In the genomic region with DNA sequence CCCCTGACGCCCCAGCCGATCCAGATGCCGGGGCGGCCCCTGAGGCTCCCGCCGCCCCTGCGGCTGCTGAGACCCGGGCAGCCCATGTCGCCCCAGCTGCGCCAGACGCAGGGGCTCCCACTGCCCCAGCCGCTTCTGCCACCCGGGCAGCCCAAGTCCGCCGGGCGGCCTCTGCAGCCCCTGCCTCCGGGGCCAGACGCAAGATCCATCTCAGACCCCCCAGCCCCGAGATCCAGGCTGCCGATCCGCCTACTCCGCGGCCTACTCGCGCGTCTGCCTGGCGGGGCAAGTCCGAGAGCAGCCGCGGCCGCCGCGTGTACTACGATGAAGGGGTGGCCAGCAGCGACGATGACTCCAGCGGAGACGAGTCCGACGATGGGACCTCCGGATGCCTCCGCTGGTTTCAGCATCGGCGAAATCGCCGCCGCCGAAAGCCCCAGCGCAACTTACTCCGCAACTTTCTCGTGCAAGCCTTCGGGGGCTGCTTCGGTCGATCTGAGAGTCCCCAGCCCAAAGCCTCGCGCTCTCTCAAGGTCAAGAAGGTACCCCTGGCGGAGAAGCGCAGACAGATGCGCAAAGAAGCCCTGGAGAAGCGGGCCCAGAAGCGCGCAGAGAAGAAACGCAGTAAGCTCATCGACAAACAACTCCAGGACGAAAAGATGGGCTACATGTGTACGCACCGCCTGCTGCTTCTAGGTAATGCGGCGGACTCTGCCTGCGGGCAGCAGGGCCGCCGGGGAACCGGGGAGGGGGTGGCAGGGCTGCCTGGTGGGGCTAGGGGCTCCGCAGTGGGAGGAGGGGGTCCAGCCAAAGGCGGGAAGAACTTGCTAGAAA, we compare ENCODE assay signal across 9 cellular contexts. TPM values are rescaled to one million over a fixed set of nuclear protein-coding genes. Genes with fewer than 3 reads are reported as not detected.
DNase-seq lines count a peak whose midpoint lies in the region; ATAC-seq, FAIRE-seq and TF ChIP-seq lines count a peak whose summit lies in the region.
"Had no signal": no experiment of that assay in that cellular context is flagged by ENCODE, and none has a peak within 500 bp of the region (broad histone marks: within the 10 kb centered on the region; RNA-seq: fewer than 3 reads in every experiment).

No MANE protein-coding gene starts in this region.

- no peak overlapping the region for H3K27ac Mint-ChIP-seq in activated naive CD4-positive, alpha-beta T cell treated with anti-CD3 and anti-CD28 coated beads for 36 hours
- no peak overlapping the region for H3K27ac Mint-ChIP-seq in activated naive CD4-positive, alpha-beta T cell treated with anti-CD3 and anti-CD28 coated beads, Interleukin-2, amount 10 ng/mL, durations not matched to agents 7 days and 5 days

- ATAC-seq in GM12878 (no peak), lower lobe of right lung (no peak), GM19397 (IDR thresholded peaks at IDR 0.05; ENCODE audit: unreplicated experiment) (no peak)

- H3K4me3 Mint-ChIP-seq in activated naive CD4-positive, alpha-beta T cell treated with anti-CD3 and anti-CD28 coated beads for 36 hours, result peak overlapping the region; percentile 18
- H3K4me3 Mint-ChIP-seq in activated naive CD4-positive, alpha-beta T cell treated with anti-CD3 and anti-CD28 coated beads, Interleukin-2, amount 10 ng/mL, durations not matched to agents 7 days and 5 days, result no peak overlapping the region

- no peaks in the 10 kb centered on the region for H4K20me1 ChIP-seq in GM12878 (ENCODE audit: control insufficient read depth, insufficient read depth)

- no peak for TF ChIP-seq CTCF in GM12878 (IDR thresholded peaks at IDR 0.05 in 2 of 3, conservative IDR thresholded peaks at IDR 0.05 in 1 of 3; ENCODE audit: control insufficient read depth in 2 of 3, extremely low read depth in 1 of 3, insufficient read depth in 1 of 3, low read depth in 3 of 3, low read length in 3 of 3)
- TF ChIP-seq CTCF in lower lobe of right lung (IDR thresholded peaks at IDR 0.05), result no peak
- no peak for TF ChIP-seq CTCF in suprapubic skin (IDR thresholded peaks at IDR 0.05)

- TF ChIP-seq EP300 in GM12878 (IDR thresholded peaks at IDR 0.05; ENCODE audit: borderline replicate concordance in 1 of 2, control insufficient read depth in 1 of 2, low read depth in 2 of 2, low read length in 2 of 2) (no peak), suprapubic skin (IDR thresholded peaks at IDR 0.05) (no peak)

- H3K27me3 ChIP-seq in GM12878 (replicated peaks in 1 of 2; ENCODE audit: control insufficient read depth in 2 of 2, insufficient read depth in 2 of 2, low read length in 1 of 2) (peaks cover 0 to 3% of the 10 kb centered on the region in 2 experiments; a peak in 3 of 4 replicates), lower lobe of right lung (ENCODE audit: low read depth) (peaks cover 90% of the 10 kb centered on the region), suprapubic skin (peaks cover 65% of the 10 kb centered on the region)

- intact Hi-C loops in activated naive CD4-positive, alpha-beta T cell treated with anti-CD3 and anti-CD28 coated beads for 36 hours (cut with micrococcal nuclease), result loop anchor here (5.0 kb wide), 2 partner anchors 373 to 618 kb away; no protein-coding TSS in a partner anchor
- intact Hi-C loops in GM12878 (cut with micrococcal nuclease; ENCODE audit: unreplicated experiment) (loop anchor here (5.0 kb wide), 2 partner anchors 203 to 618 kb away; a partner anchor contains a TSS), lower lobe of right lung (cut with DNase I) (no loop called here)

- no peaks in the 10 kb centered on the region for H3K9me3 Mint-ChIP-seq in activated naive CD4-positive, alpha-beta T cell treated with anti-CD3 and anti-CD28 coated beads for 36 hours
- no peaks in the 10 kb centered on the region for H3K9me3 Mint-ChIP-seq in activated naive CD4-positive, alpha-beta T cell treated with anti-CD3 and anti-CD28 coated beads, Interleukin-2, amount 10 ng/mL, durations not matched to agents 7 days and 5 days

- no TSS peak for BruUV-seq in GM12878 (replicated peaks; lab: Mats Ljungman, UMichigan)

- no peaks in the 10 kb centered on the region for H3K36me3 Mint-ChIP-seq in activated naive CD4-positive, alpha-beta T cell treated with anti-CD3 and anti-CD28 coated beads for 36 hours (ENCODE audit: low read depth)
- H3K36me3 Mint-ChIP-seq in activated naive CD4-positive, alpha-beta T cell treated with anti-CD3 and anti-CD28 coated beads, Interleukin-2, amount 10 ng/mL, durations not matched to agents 7 days and 5 days, result no peaks in the 10 kb centered on the region

- H3K4me2 ChIP-seq in GM12878 (ENCODE audit: control insufficient read depth, insufficient read depth), result no peak overlapping the region

- FAIRE-seq in GM12878 (lab: Jason Lieb, UNC) (no peak), H54 (lab: Jason Lieb, UNC) (no peak)

- H3K4me3 ChIP-seq in GM12878 (no peak overlapping the region), lower lobe of right lung (peak overlapping the region; percentile 27), suprapubic skin (peak overlapping the region; percentile 39)

- H3K36me3 ChIP-seq in GM12878 (ENCODE audit: control insufficient read depth in 2 of 2, insufficient read depth in 2 of 2, low read length in 1 of 2) (no peaks in the 10 kb centered on the region), lower lobe of right lung (no peaks in the 10 kb centered on the region), suprapubic skin (no peaks in the 10 kb centered on the region)

- no peak for DNase-seq in activated naive CD4-positive, alpha-beta T cell treated with anti-CD3 and anti-CD28 coated beads for 36 hours
- no peak for DNase-seq in activated naive CD4-positive, alpha-beta T cell treated with anti-CD3 and anti-CD28 coated beads, Interleukin-2, amount 10 ng/mL, durations not matched to agents 7 days and 5 days
- DNase-seq in GM12878 (ENCODE audit: low read depth, low spot score) (no peak), lower lobe of right lung (no peak), suprapubic skin (ENCODE audit: low spot score in 2 of 2) (no peak), H54 (ENCODE audit: insufficient read length, low spot score) (no peak), GDM1 (lab: John Stamatoyannopoulos, UW) (no peak)
- DNase-seq: NCI-H2029 had no signal

- RAD21 ChIA-PET in GM12878 (lab: Charles Lee; ENCODE audit: unreplicated experiment), result no interaction called here

- CTCF ChIA-PET in activated naive CD4-positive, alpha-beta T cell treated with anti-CD3 and anti-CD28 coated beads for 36 hours (lab: Charles Lee), result no interaction called here
- CTCF ChIA-PET in activated naive CD4-positive, alpha-beta T cell treated with anti-CD3 and anti-CD28 coated beads, Interleukin-2, amount 10 ng/mL, durations not matched to agents 7 days and 5 days (lab: Charles Lee), result no interaction called here
- CTCF ChIA-PET in GM12878 (lab: Yijun Ruan, JAX), result interaction anchor here (1.0 kb wide), 1 partner anchor 15 kb away, joined by 3 read pairs; no protein-coding TSS in a partner anchor

- SMC1A ChIA-PET in GM12878 (lab: Charles Lee; ENCODE audit: uncharacterized antibody, unreplicated experiment), result no interaction called here

- H3K9me3 ChIP-seq in GM12878 (replicated peaks; ENCODE audit: control insufficient read depth, insufficient read depth, low read length) (no peaks in the 10 kb centered on the region; the same call in 2 of the 3 replicates), lower lobe of right lung (no peaks in the 10 kb centered on the region), suprapubic skin (no peaks in the 10 kb centered on the region)

- H3K4me1 Mint-ChIP-seq in activated naive CD4-positive, alpha-beta T cell treated with anti-CD3 and anti-CD28 coated beads for 36 hours (ENCODE audit: low read depth), result peaks cover 11% of the 10 kb centered on the region
- H3K4me1 Mint-ChIP-seq in activated naive CD4-positive, alpha-beta T cell treated with anti-CD3 and anti-CD28 coated beads, Interleukin-2, amount 10 ng/mL, durations not matched to agents 7 days and 5 days, result peaks cover 35% of the 10 kb centered on the region

- H2AFZ ChIP-seq in GM12878 (ENCODE audit: control insufficient read depth, low read depth, low read length), result no peak overlapping the region

- H3K79me2 ChIP-seq in GM12878 (ENCODE audit: control insufficient read depth, insufficient read depth, low read length), result peaks cover 7% of the 10 kb centered on the region

- H3K4me1 ChIP-seq in GM12878 (ENCODE audit: control insufficient read depth, insufficient read depth, low read length) (0 out of 2 replicates have a peak, but pooled peaks cover 3% of the 10 kb centered on the region), lower lobe of right lung (peaks cover 25% of the 10 kb centered on the region), suprapubic skin (peaks cover 29% of the 10 kb centered on the region)

- TF ChIP-seq POLR2A in GM12878 (IDR thresholded peaks at IDR 0.05; ENCODE audit: low read depth, low read length), result no peak
- no peak for TF ChIP-seq POLR2A in suprapubic skin (IDR thresholded peaks at IDR 0.05)
- no peak for TF ChIP-seq POLR2A in H54 (IDR thresholded peaks at IDR 0.05; ENCODE audit: low read depth, low read length)

- WGBS in GM12878 (ENCODE audit: insufficient coverage, insufficient replicate concordance, low lambda C conversion rate, missing lambda C conversion rate), result 64% methylated on average over 69 of the region's 75 CpGs
- WGBS in suprapubic skin, result 58% methylated on average over 32 of the region's 75 CpGs

- H3K27me3 Mint-ChIP-seq in activated naive CD4-positive, alpha-beta T cell treated with anti-CD3 and anti-CD28 coated beads for 36 hours (ENCODE audit: low read depth), result peaks cover 27% of the 10 kb centered on the region
- H3K27me3 Mint-ChIP-seq in activated naive CD4-positive, alpha-beta T cell treated with anti-CD3 and anti-CD28 coated beads, Interleukin-2, amount 10 ng/mL, durations not matched to agents 7 days and 5 days, result peaks cover 89% of the 10 kb centered on the region

- H3K9ac ChIP-seq in GM12878 (ENCODE audit: control insufficient read depth, insufficient read depth, low read length), result no peak overlapping the region

- in situ Hi-C loops in GM12878 (cut with MboI), result loop anchor here (10.0 kb wide), 1 partner anchor 620 kb away; no protein-coding TSS in a partner anchor

- POLR2A ChIA-PET in GM12878 (lab: Charles Lee), result interaction anchor here (0.7 kb wide), 1 partner anchor 459 kb away, joined by 3 read pairs; no protein-coding TSS in a partner anchor

- H3K27ac ChIP-seq in GM12878 (ENCODE audit: control insufficient read depth, insufficient read depth) (no peak overlapping the region), lower lobe of right lung (no peak overlapping the region), suprapubic skin (no peak overlapping the region)

- no peak for TF ChIP-seq RAD21 in GM12878 (IDR thresholded peaks at IDR 0.05; ENCODE audit: insufficient read depth, low read depth, low read length)

RNA-seq across cellular contexts. Expression of a gene that starts 2.3 kb away (rescaled TPM):
- 100 to 1,000 TPM; 770 to 802 TPM for total RNA-seq in activated naive CD4-positive, alpha-beta T cell treated with anti-CD3 and anti-CD28 coated beads for 36 hours
- total RNA-seq in GM12878 (2013; cell fraction: nucleolus; rRNA removed), result 232 and 244 TPM in 2 replicates
- total RNA-seq in GM12878 (2014; rRNA removed) (399 and 405 TPM in 2 replicates), GM12878 (2014; rRNA removed; fragmentation: Illumina TruSeq; extraction: Trizol) (368 and 389 TPM in 2 replicates), GM12878 (2021) (792 and 818 TPM in 2 replicates), lower lobe of right lung (744 TPM), suprapubic skin (100 to 1,000 TPM; 334 to 533 (median 451) TPM)
- polyA plus RNA-seq in GM12878 (2011; ENCODE audit: low read depth), result 423 TPM
- polyA plus RNA-seq in GM12878 (2011; rRNA removed) (449 and 706 TPM in 2 replicates), GM12878 (2014; fragmentation: Illumina TruSeq; extraction: Trizol) (838 and 950 TPM in 2 replicates), GM12878 (2014; fragmentation: Nextera tagmentation; extraction: Ambion mirVana) (100 to 1,000 TPM; 242 to 344 TPM), GM12878 (2014; rRNA removed) (625 and 680 TPM in 2 replicates), GM12878 (2016; fragmentation: Nextera tagmentation; extraction: Ambion mirVana) (100 to 1,000 TPM; 209 to 261 TPM)
- 1,135 and 2,097 TPM in 2 replicates for polyA plus RNA-seq in GM12878 (2011; cell fraction: cytosol; rRNA removed)
- polyA plus RNA-seq in GM12878 (2011; cell fraction: nucleus; rRNA removed), result 809 and 1,021 TPM in 2 replicates
- polyA plus RNA-seq in GM12878 (2012), result 750 and 915 TPM in 2 replicates
- 1,102 and 1,227 TPM in 2 replicates for polyA minus RNA-seq in GM12878 (2011; rRNA and poly(A)+ RNA removed)
- polyA minus RNA-seq in GM12878 (2011; cell fraction: cytosol; rRNA and poly(A)+ RNA removed), result 416 and 532 TPM in 2 replicates
- 176 and 287 TPM in 2 replicates for polyA minus RNA-seq in GM12878 (2011; cell fraction: nucleus; rRNA and poly(A)+ RNA removed)

RNA-seq across cellular contexts. Expression of a gene that starts 4.2 kb away (rescaled TPM):
- total RNA-seq in activated naive CD4-positive, alpha-beta T cell treated with anti-CD3 and anti-CD28 coated beads for 36 hours, result 1 to 10 TPM; 1.6 to 1.9 TPM
- 7.0 and 8.7 TPM in 2 replicates for total RNA-seq in GM12878 (2013; cell fraction: nucleolus; rRNA removed)
- 1.9 and 2.1 TPM in 2 replicates for total RNA-seq in GM12878 (2014; rRNA removed)
- total RNA-seq in GM12878 (2014; rRNA removed; fragmentation: Illumina TruSeq; extraction: Trizol), result 0.74 and 0.85 TPM in 2 replicates
- total RNA-seq in GM12878 (2021), result 1.6 and 2.6 TPM in 2 replicates
- polyA plus RNA-seq in GM12878 (2011; ENCODE audit: low read depth), result 0.31 TPM
- 0.85 and 0.99 TPM in 2 replicates for polyA plus RNA-seq in GM12878 (2011; rRNA removed)
- polyA plus RNA-seq in GM12878 (2011; cell fraction: cytosol; rRNA removed), result 0.99 and 1.7 TPM in 2 replicates
- 3.7 and 4.7 TPM in 2 replicates for polyA plus RNA-seq in GM12878 (2011; cell fraction: nucleus; rRNA removed)
- polyA plus RNA-seq in GM12878 (2012), result 0.45 and 0.58 TPM in 2 replicates
- 0.36 and 0.66 TPM in 2 replicates for polyA plus RNA-seq in GM12878 (2014; fragmentation: Illumina TruSeq; extraction: Trizol)
- under 1 TPM; 0.06 to 0.35 TPM for polyA plus RNA-seq in GM12878 (2014; fragmentation: Nextera tagmentation; extraction: Ambion mirVana)
- 1.7 and 2.1 TPM in 2 replicates for polyA plus RNA-seq in GM12878 (2014; rRNA removed)
- polyA plus RNA-seq in GM12878 (2016; fragmentation: Nextera tagmentation; extraction: Ambion mirVana), result 1 to 10 TPM; 1.4 to 2.7 TPM
- polyA minus RNA-seq in GM12878 (2011; rRNA and poly(A)+ RNA removed), result 0.46 and 1.2 TPM in 2 replicates
- 0.62 and 0.67 TPM in 2 replicates for polyA minus RNA-seq in GM12878 (2011; cell fraction: cytosol; rRNA and poly(A)+ RNA removed)
- 2.5 and 5.3 TPM in 2 replicates for polyA minus RNA-seq in GM12878 (2011; cell fraction: nucleus; rRNA and poly(A)+ RNA removed)
- total RNA-seq in lower lobe of right lung, result 0.97 TPM
- not detected for total RNA-seq in suprapubic skin
